6 cellular contexts compared by ENCODE assay signal in genomic region chr4:97665553-97665952, GRCh38.
"Had no signal": no experiment of that assay in that cellular context is flagged by ENCODE, and none has a peak within 500 bp of the region (broad histone marks: within the 10 kb centered on the region; RNA-seq: fewer than 3 reads in every experiment).

No MANE protein-coding gene starts in this region.

- H3K27ac Mint-ChIP-seq: H9 had no signal

- H3K4me3 Mint-ChIP-seq: H9 had no signal

- ATAC-seq: K562 had no signal

- H3K27ac ChIP-seq: GM23248 had no signal

- H3K4me1 Mint-ChIP-seq: H9 had no signal

- H3K4me3 ChIP-seq: GM23248, K562 had no signal

- DNase-seq: GM23248, GOT3, H9, HCEC 1CT, IMR-90 had no signal
